9 cellular contexts compared by ENCODE assay signal in the genomic region with DNA sequence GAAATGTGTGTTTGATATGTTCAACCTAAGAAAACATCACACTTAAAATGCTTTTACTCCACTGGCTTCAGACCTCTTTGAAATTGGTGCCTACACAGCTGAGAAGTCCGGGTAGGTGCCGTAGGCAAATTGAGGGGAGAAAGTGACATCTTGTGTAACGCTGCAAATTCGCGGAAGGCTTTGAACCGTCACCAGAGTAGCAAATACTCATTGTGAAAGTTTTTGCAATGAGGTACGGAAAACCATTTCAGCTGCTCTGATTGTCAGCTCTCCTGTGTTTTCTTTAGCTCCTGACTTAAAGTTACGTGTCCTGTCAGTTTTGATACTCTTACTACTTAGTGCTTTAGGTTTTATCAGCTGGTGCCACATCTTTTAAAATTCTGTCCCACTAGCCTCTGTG.
DNase-seq lines count a peak whose midpoint lies in the region; ATAC-seq and TF ChIP-seq lines count a peak whose summit lies in the region.
"Had no signal": no experiment of that assay in that cellular context is flagged by ENCODE, and none has a peak within 500 bp of the region (broad histone marks: within the 10 kb centered on the region; RNA-seq: fewer than 3 reads in every experiment).

No MANE protein-coding gene starts in this region.

- H3K9me3 ChIP-seq in psoas muscle (no peaks in the 10 kb centered on the region), heart left ventricle (no peaks in the 10 kb centered on the region), transverse colon (no peaks in the 10 kb centered on the region)

- H3K27ac Mint-ChIP-seq in T-helper 1 cell treated with Interleukin-12 subunit alpha and Interleukin-12 subunit beta and Interleukin-4 antibody, amounts not matched to agents 30 μg/mL and 1 μg/mL, for 36 hours: no peak overlapping the region

- intact Hi-C loops in psoas muscle (cut with DNase I) (no loop called here), heart left ventricle (cut with DNase I) (loop anchor here in 3 of 10 donors (1.0 to 10.0 kb wide), 4 partner anchors 87 to 285 kb away; no protein-coding TSS in a partner anchor), transverse colon (cut with DNase I; ENCODE audit: low total_unique reads) (no loop called here)

- WGBS in psoas muscle, 3 donors: 22 to 71% (median 29%) methylated on average over 8 of the region's 8 CpGs
- 71 to 85% (median 75%) methylated on average over 8 of the region's 8 CpGs for WGBS in heart left ventricle, 4 donors
- 71 to 81% methylated on average over 1 to 8 of the region's 8 CpGs for WGBS in transverse colon (ENCODE audit: low coverage in 1 of 2), 2 donors

- H3K27ac ChIP-seq in psoas muscle: peak overlapping the region; percentile 77
- H3K27ac ChIP-seq in heart left ventricle: peak overlapping the region in 6 of 12 donors; percentile 5 to 92 (median 83)
- H3K27ac ChIP-seq in transverse colon: no peak overlapping the region

- H3K27me3 Mint-ChIP-seq in T-helper 1 cell treated with Interleukin-12 subunit alpha and Interleukin-12 subunit beta and Interleukin-4 antibody, amounts not matched to agents 30 μg/mL and 1 μg/mL, for 36 hours (ENCODE audit: low read depth): peaks cover 3% of the 10 kb centered on the region

- H3K9me3 Mint-ChIP-seq in T-helper 1 cell treated with Interleukin-12 subunit alpha and Interleukin-12 subunit beta and Interleukin-4 antibody, amounts not matched to agents 30 μg/mL and 1 μg/mL, for 36 hours: peaks cover 17% of the 10 kb centered on the region

- TF ChIP-seq POLR2A in heart left ventricle (IDR thresholded peaks at IDR 0.05) (no peak), transverse colon (IDR thresholded peaks at IDR 0.05) (no peak)

- H3K36me3 Mint-ChIP-seq in T-helper 1 cell treated with Interleukin-12 subunit alpha and Interleukin-12 subunit beta and Interleukin-4 antibody, amounts not matched to agents 30 μg/mL and 1 μg/mL, for 36 hours (ENCODE audit: low read depth): peaks cover 22% of the 10 kb centered on the region

- H3K4me3 ChIP-seq in psoas muscle (peak overlapping the region; percentile 54), heart left ventricle (peak overlapping the region in 3 of 12 donors; percentile 4 to 22 (median 11)), transverse colon (no peak overlapping the region)
- H3K4me3 ChIP-seq: K562 had no signal

- ATAC-seq in GM18861 (IDR thresholded peaks at IDR 0.05; ENCODE audit: unreplicated experiment) (peak; percentile 98), GM21825 (IDR thresholded peaks at IDR 0.05; ENCODE audit: unreplicated experiment) (peak; percentile 95), psoas muscle (peak in 3 of 4 donors; percentile 21 to 45 (median 21)), heart left ventricle (no peak)

- H3K4me1 Mint-ChIP-seq in T-helper 1 cell treated with Interleukin-12 subunit alpha and Interleukin-12 subunit beta and Interleukin-4 antibody, amounts not matched to agents 30 μg/mL and 1 μg/mL, for 36 hours (ENCODE audit: low read depth): peaks cover 28% of the 10 kb centered on the region

- H3K4me1 ChIP-seq in psoas muscle (peaks cover 55% of the 10 kb centered on the region), heart left ventricle (peaks cover 5 to 50% (median 36%) of the 10 kb centered on the region in 12 donors), transverse colon (peaks cover 0 to 28% (median 7%) of the 10 kb centered on the region in 4 donors)

- H3K36me3 ChIP-seq in psoas muscle (ENCODE audit: insufficient read depth in 1 of 2, low read depth in 1 of 2) (peaks cover 0 to 2% of the 10 kb centered on the region in 2 donors), heart left ventricle (peaks cover 0 to 11% (median 0%) of the 10 kb centered on the region in 9 donors), transverse colon (peaks cover 0 to 9% (median 2%) of the 10 kb centered on the region in 4 donors)

- TF ChIP-seq CTCF in psoas muscle (IDR thresholded peaks at IDR 0.05): no peak
- TF ChIP-seq CTCF in heart left ventricle (IDR thresholded peaks at IDR 0.05): no peak
- no peak for TF ChIP-seq CTCF in transverse colon (IDR thresholded peaks at IDR 0.05)

- in situ Hi-C loops in transverse colon (cut with MboI; ENCODE audit: low pct_ligation_motif_present in 1 of 4, low pct_unique_long_range_greater_than_20kb in 1 of 4, low sequenced_read_pairs in 3 of 4): no loop called here

- peak overlapping the region; percentile 12 for H3K4me3 Mint-ChIP-seq in T-helper 1 cell treated with Interleukin-12 subunit alpha and Interleukin-12 subunit beta and Interleukin-4 antibody, amounts not matched to agents 30 μg/mL and 1 μg/mL, for 36 hours

- no peak for TF ChIP-seq EP300 in transverse colon (IDR thresholded peaks at IDR 0.05; ENCODE audit: low read depth)

- no peak for DNase-seq in psoas muscle
- DNase-seq in SKM-1 treated with dmso at 0.1 percent for 144 hours (lab: John Stamatoyannopoulos, UW; ENCODE audit: unreplicated experiment): no peak
- no peak for DNase-seq in heart left ventricle
- no peak for DNase-seq in transverse colon
- DNase-seq in NCI-H82 (lab: John Stamatoyannopoulos, UW): no peak

- H3K27me3 ChIP-seq in psoas muscle (ENCODE audit: insufficient read depth in 3 of 3, low read length in 2 of 3) (no peaks in the 10 kb centered on the region), heart left ventricle (no peaks in the 10 kb centered on the region), transverse colon (no peaks in the 10 kb centered on the region)

Comparison
In these comparisons a context has a peak if more than half of its experiments do, and no peak if none do; other contexts are left out.
1. ATAC-seq: peak in GM18861 (single experiment), GM21825 (single experiment) and psoas muscle (3 of 4); none in heart left ventricle (0 of 4).